ENCODE assay signal across 30 cellular contexts in the genomic region with DNA sequence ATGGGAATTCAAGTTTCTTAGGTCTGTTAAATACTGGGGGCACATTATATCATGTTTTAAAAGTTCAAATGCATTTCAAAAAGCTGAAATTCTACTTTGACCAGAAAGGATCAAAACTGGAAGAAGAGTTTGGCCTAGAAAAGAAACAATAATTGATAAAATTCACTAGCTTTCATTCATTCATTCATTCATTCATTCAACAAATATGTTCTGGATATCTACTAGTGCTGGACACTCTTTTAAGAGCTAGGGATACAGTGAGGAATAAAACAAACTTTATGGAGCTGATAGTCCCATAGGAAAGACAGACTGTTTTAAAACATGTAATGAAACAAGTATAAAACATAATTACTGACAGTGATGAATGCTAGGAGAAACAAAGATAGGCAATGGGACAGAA.
"Had no signal": no experiment of that assay in that cellular context is flagged by ENCODE, and none has a peak within 500 bp of the region (broad histone marks: within the 10 kb centered on the region; RNA-seq: fewer than 3 reads in every experiment).

No MANE protein-coding gene starts in this region.

- H3K4me3 ChIP-seq: ovary, psoas muscle, right lobe of liver, sigmoid colon, suprapubic skin, testis, tibial artery, transverse colon, upper lobe of right lung, uterus had no signal

- DNase-seq: naive B cell; naive thymus-derived CD8-positive, alpha-beta T cell; nephron progenitor cell; occipital lobe; ovary; posterior cingulate gyrus; psoas muscle; right cardiac atrium; right lobe of liver; sigmoid colon; small intestine; stimulated activated CD4-positive, alpha-beta T cell treated with anti-CD3 and anti-CD28 coated beads, Interleukin-1b, Interleukin-23, amount 100 ng/mL, for 48 hours; stimulated activated CD4-positive, alpha-beta T cell treated with anti-CD3 and anti-CD28 coated beads, Interleukin-4, amount 100 ng/mL, for 1 hour; stimulated activated CD4-positive, alpha-beta T cell treated with anti-CD3 and anti-CD28 coated beads, Interleukin-4, amount 100 ng/mL, for 4 hours; stimulated activated CD8-positive, alpha-beta memory T cell treated with anti-CD3 and anti-CD28 coated beads, Interleukin-4, amount 100 ng/mL, for 48 hours; stimulated activated naive CD4-positive, alpha-beta T cell; stimulated activated naive CD8-positive, alpha-beta T cell treated with anti-CD3 and anti-CD28 coated beads, Interleukin-15, amount 100 ng/mL, for 72 hours; stimulated activated naive CD8-positive, alpha-beta T cell treated with anti-CD3 and anti-CD28 coated beads, Interleukin-15, Interleukin-2, amounts not matched to agents 100 U/mL and 50 U/mL, for 24 hours; substantia nigra; testis; tibial artery; transverse colon; upper lobe of right lung; uterus had no signal

- FAIRE-seq: small intestine had no signal

- H3K4me1 ChIP-seq: parathyroid adenoma, psoas muscle, right lobe of liver, sigmoid colon, suprapubic skin, testis, tibial artery, transverse colon, upper lobe of right lung, uterus had no signal

- H3K27me3 Mint-ChIP-seq: naive B cell; naive thymus-derived CD8-positive, alpha-beta T cell; progenitor cell of endocrine pancreas; stimulated activated memory B cell treated with anti-CD40 and anti-IgM and Interleukin-4, amounts not matched to agents 10 μg/mL and 1 μg/mL and 100 μg/mL, for 72 hours; stimulated activated naive CD8-positive, alpha-beta T cell treated with anti-CD3 and anti-CD28 coated beads, Interleukin-15, amount 100 ng/mL, for 72 hours; type B pancreatic cell had no signal

- H3K27ac ChIP-seq: ovary, parathyroid adenoma, psoas muscle, right lobe of liver, sigmoid colon, suprapubic skin, testis, tibial artery, transverse colon, upper lobe of right lung, uterus had no signal

- H3K9me3 ChIP-seq: ovary, right lobe of liver, sigmoid colon, suprapubic skin, testis, transverse colon, upper lobe of right lung, uterus had no signal

- H3K36me3 ChIP-seq: ovary, right lobe of liver, sigmoid colon, suprapubic skin, tibial artery, transverse colon, upper lobe of right lung, uterus had no signal

- H2AFZ ChIP-seq: parathyroid adenoma had no signal

- H3K9me3 Mint-ChIP-seq: naive B cell; naive thymus-derived CD8-positive, alpha-beta T cell; stimulated activated memory B cell treated with anti-CD40 and anti-IgM and Interleukin-4, amounts not matched to agents 10 μg/mL and 1 μg/mL and 100 μg/mL, for 72 hours; stimulated activated naive CD8-positive, alpha-beta T cell treated with anti-CD3 and anti-CD28 coated beads, Interleukin-15, amount 100 ng/mL, for 72 hours; type B pancreatic cell had no signal

- ATAC-seq: naive thymus-derived CD8-positive, alpha-beta T cell; psoas muscle; right cardiac atrium; right lobe of liver; stimulated activated memory B cell treated with anti-CD40 and anti-IgM and Interleukin-4, amounts not matched to agents 10 μg/mL and 1 μg/mL and 100 μg/mL, for 72 hours; stimulated activated naive CD8-positive, alpha-beta T cell treated with anti-CD3 and anti-CD28 coated beads, Interleukin-15, amount 100 ng/mL, for 72 hours; stimulated activated naive CD8-positive, alpha-beta T cell treated with anti-CD3 and anti-CD28 coated beads, Interleukin-15, Interleukin-2, amounts not matched to agents 100 U/mL and 50 U/mL, for 24 hours; upper lobe of right lung had no signal

- H3K36me3 Mint-ChIP-seq: naive B cell had no signal

- H3K4me3 Mint-ChIP-seq: naive B cell; naive thymus-derived CD8-positive, alpha-beta T cell; nephron progenitor cell; neural crest cell; stimulated activated memory B cell treated with anti-CD40 and anti-IgM and Interleukin-4, amounts not matched to agents 10 μg/mL and 1 μg/mL and 100 μg/mL, for 72 hours; stimulated activated naive CD8-positive, alpha-beta T cell treated with anti-CD3 and anti-CD28 coated beads, Interleukin-15, amount 100 ng/mL, for 72 hours; type B pancreatic cell had no signal

- H3K27ac Mint-ChIP-seq: naive B cell; naive thymus-derived CD8-positive, alpha-beta T cell; nephron progenitor cell; progenitor cell of endocrine pancreas; stimulated activated memory B cell treated with anti-CD40 and anti-IgM and Interleukin-4, amounts not matched to agents 10 μg/mL and 1 μg/mL and 100 μg/mL, for 72 hours; stimulated activated naive CD8-positive, alpha-beta T cell treated with anti-CD3 and anti-CD28 coated beads, Interleukin-15, amount 100 ng/mL, for 72 hours; type B pancreatic cell had no signal

- H3K9ac ChIP-seq: parathyroid adenoma had no signal

- H3K79me2 ChIP-seq: parathyroid adenoma had no signal

- H3K4me1 Mint-ChIP-seq: nephron progenitor cell had no signal

- H3K27me3 ChIP-seq: ovary, right lobe of liver, sigmoid colon, suprapubic skin, testis, tibial artery, transverse colon, upper lobe of right lung, uterus had no signal
